In the genomic region with DNA sequence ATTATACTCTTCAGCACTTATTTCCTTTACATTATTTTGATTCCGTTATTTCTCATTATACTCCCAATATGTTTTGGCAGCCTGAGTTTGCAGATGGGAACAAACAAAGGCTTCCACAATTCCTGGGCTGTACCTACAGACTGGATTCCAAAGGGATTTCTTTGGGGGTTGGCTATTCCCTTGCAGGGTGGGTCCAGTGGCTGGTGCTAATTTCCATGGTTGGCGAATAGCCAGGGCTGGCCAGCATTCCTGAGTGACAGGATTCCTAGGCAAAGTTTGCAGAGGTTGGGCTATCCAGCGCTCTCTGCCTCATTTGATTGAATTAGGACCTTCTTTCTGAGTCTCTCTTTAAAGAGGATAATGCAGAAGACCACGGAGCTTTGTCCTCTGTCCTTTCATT, we compare ENCODE assay signal across 34 cellular contexts.
"Had no signal": no experiment of that assay in that cellular context is flagged by ENCODE, and none has a peak within 500 bp of the region (broad histone marks: within the 10 kb centered on the region; RNA-seq: fewer than 3 reads in every experiment).

No MANE protein-coding gene starts in this region.

- DNase-seq: activated CD4-positive, alpha-beta memory T cell treated with anti-CD3 and anti-CD28 coated beads for 36 hours; activated CD4-positive, alpha-beta T cell treated with anti-CD3 and anti-CD28 coated beads for 36 hours; activated CD4-positive, alpha-beta T cell treated with anti-CD3 and anti-CD28 coated beads, Interleukin-2, amount 10 ng/mL, durations not matched to agents 24 days and 14 days; activated CD4-positive, CD25-positive, alpha-beta regulatory T cell; activated CD4-positive, CD25-positive, alpha-beta regulatory T cell treated with anti-CD3 and anti-CD28 coated beads, Interleukin-2, amount 50 U/mL, for 72 hours; activated CD8-positive, alpha-beta memory T cell treated with anti-CD3 and anti-CD28 coated beads, Interleukin-2, amount 10 ng/mL, durations not matched to agents 7 days and 5 days; activated CD8-positive, alpha-beta memory T cell treated with anti-CD3 and anti-CD28 coated beads, Interleukin-2, amount 50 U/mL, for 4 hours; activated CD8-positive, alpha-beta T cell treated with anti-CD3 and anti-CD28 coated beads, Interleukin-2, amount 10 ng/mL, durations not matched to agents 7 days and 5 days; activated effector memory CD4-positive, alpha-beta T cell treated with anti-CD3 and anti-CD28 coated beads, Interleukin-2, amount 50 U/mL, for 16 hours; activated naive CD4-positive, alpha-beta T cell treated with anti-CD3 and anti-CD28 coated beads for 36 hours; activated naive CD8-positive, alpha-beta T cell treated with anti-CD3 and anti-CD28 coated beads for 36 hours; activated naive CD8-positive, alpha-beta T cell treated with anti-CD3 and anti-CD28 coated beads, Interleukin-2, amount 50 U/mL, for 24 hours; activated T-cell treated with anti-CD3 and anti-CD28 coated beads, Interleukin-2, amount 50 U/mL, for 1 hour; activated T-cell treated with anti-CD3 and anti-CD28 coated beads, Interleukin-2, amount 50 U/mL, for 48 hours; aorta; effector CD4-positive, alpha-beta T cell; effector memory CD8-positive, alpha-beta T cell; esophagus squamous epithelium; foreskin melanocyte; heart right ventricle; T-helper 1 cell; T-helper 2 cell had no signal

- H3K27ac Mint-ChIP-seq: activated CD4-positive, alpha-beta memory T cell treated with anti-CD3 and anti-CD28 coated beads for 36 hours; activated CD4-positive, alpha-beta T cell treated with anti-CD3 and anti-CD28 coated beads for 36 hours; activated CD4-positive, alpha-beta T cell treated with anti-CD3 and anti-CD28 coated beads, Interleukin-2, amount 10 ng/mL, durations not matched to agents 24 days and 14 days; activated CD8-positive, alpha-beta memory T cell treated with anti-CD3 and anti-CD28 coated beads, Interleukin-2, amount 10 ng/mL, durations not matched to agents 7 days and 5 days; activated CD8-positive, alpha-beta T cell treated with anti-CD3 and anti-CD28 coated beads, Interleukin-2, amount 10 ng/mL, durations not matched to agents 7 days and 5 days; activated naive CD4-positive, alpha-beta T cell treated with anti-CD3 and anti-CD28 coated beads for 36 hours; activated naive CD4-positive, alpha-beta T cell treated with anti-CD3 and anti-CD28 coated beads, Interleukin-2, amount 50 U/mL, for 24 hours; activated naive CD8-positive, alpha-beta T cell treated with anti-CD3 and anti-CD28 coated beads for 36 hours; activated naive CD8-positive, alpha-beta T cell treated with anti-CD3 and anti-CD28 coated beads, Interleukin-2, amount 50 U/mL, for 24 hours; activated T-helper 1 cell treated with anti-CD3 and anti-CD28 coated beads, Interleukin-12 subunit alpha, Interleukin-12 subunit beta, Interleukin-2, Interleukin-4 antibody, amounts not matched to agents 30 ng/mL and 10 ng/mL and 1 ng/mL, durations not matched to agents 14 hours and 24 hours and 36 hours; activated T-helper 2 cell treated with anti-CD3 and anti-CD28 coated beads, Interferon-gamma antibody, Interleukin-2, Interleukin-4, amounts not matched to agents 10 μg/mL and 5 μg/mL and 100 μg/mL, durations not matched to agents 14 hours and 24 hours and 36 hours; brain had no signal

- H3K27ac ChIP-seq: adrenal gland, breast epithelium, cardiac muscle cell, coronary artery, epithelial cell of prostate, esophagus squamous epithelium, gastroesophageal sphincter, heart right ventricle had no signal

- H3K9me3 Mint-ChIP-seq: activated CD4-positive, alpha-beta memory T cell treated with anti-CD3 and anti-CD28 coated beads for 36 hours; activated CD4-positive, alpha-beta T cell treated with anti-CD3 and anti-CD28 coated beads, Interleukin-2, amount 10 ng/mL, durations not matched to agents 24 days and 14 days; activated naive CD4-positive, alpha-beta T cell treated with anti-CD3 and anti-CD28 coated beads for 36 hours; activated naive CD4-positive, alpha-beta T cell treated with anti-CD3 and anti-CD28 coated beads, Interleukin-2, amount 50 U/mL, for 24 hours; activated naive CD8-positive, alpha-beta T cell treated with anti-CD3 and anti-CD28 coated beads for 36 hours; activated naive CD8-positive, alpha-beta T cell treated with anti-CD3 and anti-CD28 coated beads, Interleukin-2, amount 50 U/mL, for 24 hours; activated T-helper 1 cell treated with anti-CD3 and anti-CD28 coated beads, Interleukin-12 subunit alpha, Interleukin-12 subunit beta, Interleukin-2, Interleukin-4 antibody, amounts not matched to agents 30 ng/mL and 10 ng/mL and 1 ng/mL, durations not matched to agents 14 hours and 24 hours and 36 hours; activated T-helper 2 cell treated with anti-CD3 and anti-CD28 coated beads, Interferon-gamma antibody, Interleukin-2, Interleukin-4, amounts not matched to agents 10 μg/mL and 5 μg/mL and 100 μg/mL, durations not matched to agents 14 hours and 24 hours and 36 hours; central memory CD8-positive, alpha-beta T cell; dendritic cell treated with granulocyte-macrophage colony-stimulating factor and Interleukin-4, amounts not matched to agents 40 ng/mL and 50 ng/mL, for 4 days; effector memory CD8-positive, alpha-beta T cell had no signal

- H3K4me3 Mint-ChIP-seq: activated CD4-positive, alpha-beta memory T cell treated with anti-CD3 and anti-CD28 coated beads for 36 hours; activated CD4-positive, alpha-beta T cell treated with anti-CD3 and anti-CD28 coated beads for 36 hours; activated CD4-positive, alpha-beta T cell treated with anti-CD3 and anti-CD28 coated beads, Interleukin-2, amount 10 ng/mL, durations not matched to agents 24 days and 14 days; activated CD8-positive, alpha-beta memory T cell treated with anti-CD3 and anti-CD28 coated beads, Interleukin-2, amount 10 ng/mL, durations not matched to agents 7 days and 5 days; activated CD8-positive, alpha-beta T cell treated with anti-CD3 and anti-CD28 coated beads, Interleukin-2, amount 10 ng/mL, durations not matched to agents 7 days and 5 days; activated naive CD4-positive, alpha-beta T cell treated with anti-CD3 and anti-CD28 coated beads for 36 hours; activated naive CD4-positive, alpha-beta T cell treated with anti-CD3 and anti-CD28 coated beads, Interleukin-2, amount 50 U/mL, for 24 hours; activated naive CD8-positive, alpha-beta T cell treated with anti-CD3 and anti-CD28 coated beads for 36 hours; activated naive CD8-positive, alpha-beta T cell treated with anti-CD3 and anti-CD28 coated beads, Interleukin-2, amount 50 U/mL, for 24 hours; activated T-helper 1 cell treated with anti-CD3 and anti-CD28 coated beads, Interleukin-12 subunit alpha, Interleukin-12 subunit beta, Interleukin-2, Interleukin-4 antibody, amounts not matched to agents 30 ng/mL and 10 ng/mL and 1 ng/mL, durations not matched to agents 14 hours and 24 hours and 36 hours; brain; central memory CD8-positive, alpha-beta T cell; dendritic cell treated with granulocyte-macrophage colony-stimulating factor and Interleukin-4, amounts not matched to agents 40 ng/mL and 50 ng/mL, for 4 days; effector memory CD8-positive, alpha-beta T cell had no signal

- H3K27me3 ChIP-seq: adrenal gland, breast epithelium, cardiac muscle cell, esophagus squamous epithelium, gastroesophageal sphincter, heart right ventricle had no signal

- H3K36me3 ChIP-seq: adrenal gland, breast epithelium, cardiac muscle cell, esophagus squamous epithelium, gastroesophageal sphincter, heart right ventricle had no signal

- H3K4me1 Mint-ChIP-seq: activated CD4-positive, alpha-beta T cell treated with anti-CD3 and anti-CD28 coated beads for 36 hours; activated naive CD4-positive, alpha-beta T cell treated with anti-CD3 and anti-CD28 coated beads, Interleukin-2, amount 50 U/mL, for 24 hours; activated naive CD8-positive, alpha-beta T cell treated with anti-CD3 and anti-CD28 coated beads for 36 hours had no signal

- H3K27me3 Mint-ChIP-seq: activated CD4-positive, alpha-beta memory T cell treated with anti-CD3 and anti-CD28 coated beads for 36 hours; central memory CD8-positive, alpha-beta T cell; effector memory CD8-positive, alpha-beta T cell had no signal

- H3K4me1 ChIP-seq: adrenal gland, breast epithelium, esophagus squamous epithelium, gastroesophageal sphincter had no signal

- H3K4me3 ChIP-seq: adrenal gland, breast epithelium, cardiac muscle cell, coronary artery, esophagus squamous epithelium, gastroesophageal sphincter, heart right ventricle had no signal

- ATAC-seq: activated CD4-positive, alpha-beta T cell treated with anti-CD3 and anti-CD28 coated beads for 36 hours; activated CD8-positive, alpha-beta memory T cell treated with anti-CD3 and anti-CD28 coated beads, Interleukin-2, amount 10 ng/mL, durations not matched to agents 7 days and 5 days; activated CD8-positive, alpha-beta T cell treated with anti-CD3 and anti-CD28 coated beads, Interleukin-2, amount 10 ng/mL, durations not matched to agents 7 days and 5 days; activated naive CD8-positive, alpha-beta T cell treated with anti-CD3 and anti-CD28 coated beads, Interleukin-2, amount 50 U/mL, for 24 hours; effector memory CD8-positive, alpha-beta T cell; gastroesophageal sphincter; heart right ventricle had no signal

- H3K36me3 Mint-ChIP-seq: activated CD4-positive, alpha-beta memory T cell treated with anti-CD3 and anti-CD28 coated beads for 36 hours; activated CD8-positive, alpha-beta memory T cell treated with anti-CD3 and anti-CD28 coated beads, Interleukin-2, amount 10 ng/mL, durations not matched to agents 7 days and 5 days; activated naive CD4-positive, alpha-beta T cell treated with anti-CD3 and anti-CD28 coated beads, Interleukin-2, amount 50 U/mL, for 24 hours; activated naive CD8-positive, alpha-beta T cell treated with anti-CD3 and anti-CD28 coated beads for 36 hours; brain had no signal

- H3K9me3 ChIP-seq: adrenal gland, breast epithelium, esophagus squamous epithelium, gastroesophageal sphincter had no signal
